ENCODE assay signal across 29 cellular contexts in genomic region chr3:115702598-115702997, GRCh38.
"Had no signal": no experiment of that assay in that cellular context is flagged by ENCODE, and none has a peak within 500 bp of the region (broad histone marks: within the 10 kb centered on the region; RNA-seq: fewer than 3 reads in every experiment).

No MANE protein-coding gene starts in this region.

- H3K27ac Mint-ChIP-seq: stimulated activated effector memory CD8-positive, alpha-beta T cell treated with anti-CD3 and anti-CD28 coated beads, Interleukin-12 subunit alpha, Interleukin-12 subunit beta, amount 100 ng/mL, for 72 hours; stimulated activated memory B cell treated with anti-CD40 and anti-IgM and Interleukin-4, amounts not matched to agents 10 μg/mL and 1 μg/mL and 100 μg/mL, for 72 hours; stimulated activated naive B cell treated with anti-CD40 and anti-IgM and Interleukin-4, amounts not matched to agents 10 μg/mL and 1 μg/mL and 100 μg/mL, for 72 hours; stimulated activated naive CD8-positive, alpha-beta T cell treated with anti-CD3 and anti-CD28 coated beads, Interleukin-15, amount 100 ng/mL, for 72 hours; stimulated activated naive CD8-positive, alpha-beta T cell treated with anti-CD3 and anti-CD28 coated beads, Interleukin-15, Interleukin-2, amounts not matched to agents 100 ng/mL and 50 ng/mL, for 24 hours; type B pancreatic cell had no signal

- H3K4me3 ChIP-seq: stomach, suprapubic skin, testis, thoracic aorta, thyroid gland, tibial artery, tibial nerve, transverse colon, upper lobe of left lung, upper lobe of right lung, uterus, vagina had no signal

- H3K27ac ChIP-seq: stomach, suprapubic skin, testis, thoracic aorta, thyroid gland, tibial artery, tibial nerve, transverse colon, upper lobe of left lung, upper lobe of right lung, uterus, vagina had no signal

- H3K36me3 Mint-ChIP-seq: stimulated activated effector memory CD8-positive, alpha-beta T cell treated with anti-CD3 and anti-CD28 coated beads, Interleukin-12 subunit alpha, Interleukin-12 subunit beta, amount 100 ng/mL, for 72 hours; stimulated activated memory B cell treated with anti-CD40 and anti-IgM and Interleukin-4, amounts not matched to agents 10 μg/mL and 1 μg/mL and 100 μg/mL, for 72 hours; stimulated activated naive B cell treated with anti-CD40 and anti-IgM and Interleukin-4, amounts not matched to agents 10 μg/mL and 1 μg/mL and 100 μg/mL, for 72 hours; type B pancreatic cell had no signal

- H3K9me3 Mint-ChIP-seq: stimulated activated effector memory CD8-positive, alpha-beta T cell treated with anti-CD3 and anti-CD28 coated beads, Interleukin-12 subunit alpha, Interleukin-12 subunit beta, amount 100 ng/mL, for 72 hours; stimulated activated memory B cell treated with anti-CD40 and anti-IgM and Interleukin-4, amounts not matched to agents 10 μg/mL and 1 μg/mL and 100 μg/mL, for 72 hours; stimulated activated naive B cell treated with anti-CD40 and anti-IgM and Interleukin-4, amounts not matched to agents 10 μg/mL and 1 μg/mL and 100 μg/mL, for 72 hours; stimulated activated naive CD8-positive, alpha-beta T cell treated with anti-CD3 and anti-CD28 coated beads, Interleukin-15, amount 100 ng/mL, for 72 hours; stimulated activated naive CD8-positive, alpha-beta T cell treated with anti-CD3 and anti-CD28 coated beads, Interleukin-15, Interleukin-2, amounts not matched to agents 100 ng/mL and 50 ng/mL, for 24 hours; type B pancreatic cell had no signal

- H3K4me1 Mint-ChIP-seq: stimulated activated memory B cell treated with anti-CD40 and anti-IgM and Interleukin-4, amounts not matched to agents 10 μg/mL and 1 μg/mL and 100 μg/mL, for 72 hours; stimulated activated naive CD8-positive, alpha-beta T cell treated with anti-CD3 and anti-CD28 coated beads, Interleukin-15, amount 100 ng/mL, for 72 hours had no signal

- H3K27me3 ChIP-seq: stomach, suprapubic skin, testis, thyroid gland, tibial artery, tibial nerve, transverse colon, upper lobe of left lung, upper lobe of right lung, uterus, vagina had no signal

- H3K4me1 ChIP-seq: suprapubic skin, testis, thyroid gland, transverse colon, upper lobe of left lung, upper lobe of right lung, uterus, vagina had no signal

- FAIRE-seq: urothelium cell line had no signal

- H3K4me3 Mint-ChIP-seq: stimulated activated effector memory CD8-positive, alpha-beta T cell treated with anti-CD3 and anti-CD28 coated beads, Interleukin-12 subunit alpha, Interleukin-12 subunit beta, amount 100 ng/mL, for 72 hours; stimulated activated memory B cell treated with anti-CD40 and anti-IgM and Interleukin-4, amounts not matched to agents 10 μg/mL and 1 μg/mL and 100 μg/mL, for 72 hours; stimulated activated naive B cell treated with anti-CD40 and anti-IgM and Interleukin-4, amounts not matched to agents 10 μg/mL and 1 μg/mL and 100 μg/mL, for 72 hours; stimulated activated naive CD8-positive, alpha-beta T cell treated with anti-CD3 and anti-CD28 coated beads, Interleukin-15, amount 100 ng/mL, for 72 hours; stimulated activated naive CD8-positive, alpha-beta T cell treated with anti-CD3 and anti-CD28 coated beads, Interleukin-15, Interleukin-2, amounts not matched to agents 100 ng/mL and 50 ng/mL, for 24 hours; type B pancreatic cell had no signal

- H3K36me3 ChIP-seq: stomach, suprapubic skin, thoracic aorta, thyroid gland, tibial artery, tibial nerve, transverse colon, upper lobe of left lung, upper lobe of right lung, uterus, vagina had no signal

- DNase-seq: stimulated activated CD4-positive, alpha-beta T cell treated with anti-CD3 and anti-CD28 coated beads, Interleukin-2, amount 100 ng/mL, for 48 hours; stimulated activated CD4-positive, alpha-beta T cell treated with anti-CD3 and anti-CD28 coated beads, Interleukin-4, amount 100 ng/mL, for 1 hour; stimulated activated CD4-positive, alpha-beta T cell treated with anti-CD3 and anti-CD28 coated beads, Interleukin-4, amount 100 ng/mL, for 24 hours; stimulated activated CD4-positive, alpha-beta T cell treated with anti-CD3 and anti-CD28 coated beads, Interleukin-4, amount 100 ng/mL, for 4 hours; stimulated activated CD8-positive, alpha-beta memory T cell treated with anti-CD3 and anti-CD28 coated beads, Interleukin-4, amount 100 ng/mL, for 48 hours; stimulated activated naive B cell treated with anti-CD40 and anti-IgM and Interleukin-4, amounts not matched to agents 10 μg/mL and 1 μg/mL and 100 μg/mL, for 72 hours; stimulated activated naive CD4-positive, alpha-beta T cell; stimulated activated naive CD4-positive, alpha-beta T cell treated with Interleukin-2 at 50 U/mL for 16 hours; stimulated activated naive CD8-positive, alpha-beta T cell treated with anti-CD3 and anti-CD28 coated beads, Interleukin-15, amount 100 ng/mL, for 72 hours; stimulated activated naive CD8-positive, alpha-beta T cell treated with anti-CD3 and anti-CD28 coated beads, Interleukin-15, Interleukin-2, amounts not matched to agents 100 U/mL and 50 U/mL, for 24 hours; stomach; substantia nigra; testis; thyroid gland; tibial artery; transverse colon; trophoblast cell; upper lobe of left lung; upper lobe of right lung; uterus had no signal

- ATAC-seq: stimulated activated effector memory CD8-positive, alpha-beta T cell treated with anti-CD3 and anti-CD28 coated beads, Interleukin-12 subunit alpha, Interleukin-12 subunit beta, amount 100 ng/mL, for 72 hours; stimulated activated memory B cell treated with anti-CD40 and anti-IgM and Interleukin-4, amounts not matched to agents 10 μg/mL and 1 μg/mL and 100 μg/mL, for 72 hours; stimulated activated naive B cell treated with anti-CD40 and anti-IgM and Interleukin-4, amounts not matched to agents 10 μg/mL and 1 μg/mL and 100 μg/mL, for 72 hours; stimulated activated naive CD8-positive, alpha-beta T cell treated with anti-CD3 and anti-CD28 coated beads, Interleukin-15, amount 100 ng/mL, for 72 hours; stimulated activated naive CD8-positive, alpha-beta T cell treated with anti-CD3 and anti-CD28 coated beads, Interleukin-15, Interleukin-2, amounts not matched to agents 100 U/mL and 50 U/mL, for 24 hours; upper lobe of right lung had no signal

- H3K9me3 ChIP-seq: stomach, suprapubic skin, testis, thoracic aorta, thyroid gland, tibial nerve, transverse colon, upper lobe of left lung, upper lobe of right lung, uterus, vagina had no signal

- H3K27me3 Mint-ChIP-seq: stimulated activated memory B cell treated with anti-CD40 and anti-IgM and Interleukin-4, amounts not matched to agents 10 μg/mL and 1 μg/mL and 100 μg/mL, for 72 hours; stimulated activated naive CD8-positive, alpha-beta T cell treated with anti-CD3 and anti-CD28 coated beads, Interleukin-15, amount 100 ng/mL, for 72 hours had no signal
